In the genomic region with DNA sequence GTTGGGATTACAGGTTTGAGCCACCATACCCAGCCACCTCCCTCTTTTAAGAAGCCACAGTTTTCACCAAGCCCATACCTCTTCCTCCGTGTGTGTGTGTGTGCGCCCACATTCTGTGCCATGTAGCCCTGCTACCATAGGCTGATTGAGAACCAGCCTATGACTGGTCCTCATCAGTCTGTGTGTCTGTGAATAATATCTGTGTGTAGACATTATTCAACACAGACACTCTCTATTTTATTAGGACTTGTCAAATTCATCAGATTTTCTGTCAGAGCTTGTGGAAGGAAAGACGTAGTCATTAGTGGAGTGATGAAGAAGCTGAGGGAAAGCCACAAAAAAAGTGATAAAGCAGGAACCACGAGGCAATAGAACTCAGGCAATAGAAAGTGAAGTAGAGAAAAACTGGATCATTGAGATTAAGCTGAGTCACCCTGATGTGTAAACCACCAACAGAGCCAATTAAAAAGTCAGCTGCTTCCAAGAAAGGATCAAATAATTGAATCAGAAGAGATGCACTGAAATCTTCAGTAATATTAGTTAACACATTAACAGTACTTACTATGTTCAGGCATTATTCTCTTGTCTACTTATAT, we compare ENCODE assay signal across 12 cellular contexts.
DNase-seq lines count a peak whose midpoint lies in the region; ATAC-seq, FAIRE-seq and TF ChIP-seq lines count a peak whose summit lies in the region.
"Had no signal": no experiment of that assay in that cellular context is flagged by ENCODE, and none has a peak within 500 bp of the region (broad histone marks: within the 10 kb centered on the region; RNA-seq: fewer than 3 reads in every experiment).

No MANE protein-coding gene starts in this region.

- peak; percentile 19 for DNase-seq in SIG-M5 treated with dmso at 0.1 percent for 504 hours (lab: John Stamatoyannopoulos, UW; ENCODE audit: unreplicated experiment)
- no peak for DNase-seq in SIG-M5 (lab: John Stamatoyannopoulos, UW)
- peak; percentile 72 for DNase-seq in NOMO-1 treated with DMSO at 0.1 percent for 48 hours (lab: John Stamatoyannopoulos, UW; ENCODE audit: unreplicated experiment)
- peak; percentile 16 for DNase-seq in endothelial cell of umbilical vein (ENCODE audit: low read depth, low spot score)
- DNase-seq in small intestine: no peak
- DNase-seq in SKM-1 treated with dmso at 0.1 percent for 144 hours (lab: John Stamatoyannopoulos, UW; ENCODE audit: unreplicated experiment): no peak
- DNase-seq: ACHN; activated CD4-positive, alpha-beta memory T cell treated with anti-CD3 and anti-CD28 coated beads, Interleukin-2, amount 10 ng/mL, durations not matched to agents 7 days and 5 days; natural killer cell; NCI-H510A treated with DMSO at 0.1 percent for 48 hours had no signal

- H3K9me1 ChIP-seq in endothelial cell of umbilical vein (replicated peaks; ENCODE audit: control insufficient read depth, extremely low read depth, insufficient read depth, low read length): no peaks in the 10 kb centered on the region

- dilution Hi-C loops in endothelial cell of umbilical vein (cut with MboI; ENCODE audit: extremely low pct_ligation_motif_present, low sequenced_read_pairs): no loop called here

- no peak overlapping the region for H3K4me2 ChIP-seq in endothelial cell of umbilical vein (ENCODE audit: insufficient read depth, low read length)

- H3K4me3 ChIP-seq in endothelial cell of umbilical vein (replicated peaks in 1 of 3; ENCODE audit: insufficient read depth in 1 of 3, low read depth in 1 of 3, low read length in 3 of 3) (no peak overlapping the region), neutrophil (ENCODE audit: low read depth in 1 of 2, low read length in 1 of 2) (no peak overlapping the region), small intestine (ENCODE audit: low read depth in 1 of 2, low read length in 2 of 2) (no peak overlapping the region)

- no peaks in the 10 kb centered on the region for H3K79me2 ChIP-seq in endothelial cell of umbilical vein (ENCODE audit: control insufficient read depth, insufficient read depth, low read length)

- H3K27ac ChIP-seq in endothelial cell of umbilical vein (ENCODE audit: insufficient read depth, low read depth, low read length): no peak overlapping the region
- peak overlapping the region; percentile 36 for H3K27ac ChIP-seq in neutrophil
- H3K27ac ChIP-seq in small intestine (ENCODE audit: low read depth in 1 of 2, low read length in 1 of 2): no peak overlapping the region

- H4K20me1 ChIP-seq in endothelial cell of umbilical vein (replicated peaks; ENCODE audit: control insufficient read depth, extremely low read depth, insufficient read depth, low read length): no peaks in the 10 kb centered on the region

- no peaks in the 10 kb centered on the region for H3K36me3 ChIP-seq in endothelial cell of umbilical vein (ENCODE audit: control insufficient read depth in 2 of 2, extremely low read depth in 1 of 2, insufficient read depth in 2 of 2, low read length in 2 of 2)
- no peaks in the 10 kb centered on the region for H3K36me3 ChIP-seq in neutrophil
- H3K36me3 ChIP-seq in small intestine (ENCODE audit: control insufficient read depth in 2 of 2, insufficient read depth in 2 of 2, low read length in 2 of 2): no peaks in the 10 kb centered on the region

- peak overlapping the region; percentile 61 for H2AFZ ChIP-seq in endothelial cell of umbilical vein (ENCODE audit: low read depth, low read length)

- FAIRE-seq in endothelial cell of umbilical vein (lab: Jason Lieb, UNC) (no peak), small intestine (lab: Jason Lieb, UNC) (no peak)

- H3K9ac ChIP-seq in endothelial cell of umbilical vein (replicated peaks; ENCODE audit: extremely low read depth, insufficient read depth, low read length): no peak overlapping the region

- TF ChIP-seq CTCF in endothelial cell of umbilical vein (IDR thresholded peaks at IDR 0.05; ENCODE audit: extremely low read depth in 1 of 2, insufficient read depth in 1 of 2, low read depth in 1 of 2, low read length in 2 of 2) (no peak), neutrophil (IDR thresholded peaks at IDR 0.05) (no peak)

- H3K27me3 ChIP-seq in endothelial cell of umbilical vein (ENCODE audit: control insufficient read depth in 2 of 2, insufficient read depth in 2 of 2, low read length in 2 of 2): no peaks in the 10 kb centered on the region
- H3K27me3 ChIP-seq in neutrophil: no peaks in the 10 kb centered on the region
- H3K27me3 ChIP-seq in small intestine (ENCODE audit: control insufficient read depth in 2 of 2, insufficient read depth in 2 of 2, low read length in 2 of 2): no peaks in the 10 kb centered on the region

- H3K9me3 ChIP-seq in endothelial cell of umbilical vein (replicated peaks; ENCODE audit: control insufficient read depth, insufficient read depth, low read length): no peaks in the 10 kb centered on the region
- H3K9me3 ChIP-seq in neutrophil: no peaks in the 10 kb centered on the region
- H3K9me3 ChIP-seq in small intestine (ENCODE audit: control insufficient read depth, low read depth): no peaks in the 10 kb centered on the region

- H3K4me1 ChIP-seq in endothelial cell of umbilical vein (ENCODE audit: control insufficient read depth, extremely low read depth, insufficient read depth, low read length) (no peaks in the 10 kb centered on the region), neutrophil (ENCODE audit: control insufficient read depth in 1 of 2, insufficient read depth in 1 of 2, low read depth in 1 of 2, low read length in 1 of 2) (peaks cover 10 to 12% of the 10 kb centered on the region in 2 experiments), small intestine (ENCODE audit: control insufficient read depth in 2 of 2, insufficient read depth in 1 of 2, low read depth in 1 of 2, low read length in 1 of 2) (no peaks in the 10 kb centered on the region)

- CTCF ChIA-PET in endothelial cell of umbilical vein (lab: Charles Lee): interaction anchor here (1.7 kb wide), 1 partner anchor 12 kb away, joined by 5 read pairs; no protein-coding TSS in a partner anchor

- intact Hi-C loops in endothelial cell of umbilical vein (cut with micrococcal nuclease): no loop called here

- BruUV-seq in endothelial cell of umbilical vein (replicated peaks; lab: Mats Ljungman, UMichigan): no TSS peak

- no peak for TF ChIP-seq POLR2A in endothelial cell of umbilical vein (IDR thresholded peaks at IDR 0.05; ENCODE audit: low read depth, low read length)

- 67 to 73% (median 68%) methylated on average over 4 of the region's 4 CpGs for WGBS in small intestine, 3 donors

- POLR2A ChIA-PET in endothelial cell of umbilical vein (lab: Charles Lee): no interaction called here

- ATAC-seq in HG02763 (IDR thresholded peaks at IDR 0.05; ENCODE audit: unreplicated experiment): no peak
- ATAC-seq: natural killer cell had no signal

TF ChIP-seq in endothelial cell of umbilical vein, 7 proteins besides CTCF, POLR2A, EP300 and RAD21:
- peak; percentile 52 for TF ChIP-seq FOS (IDR thresholded peaks at IDR 0.05; ENCODE audit: borderline replicate concordance, insufficient read depth, low read length)
- TF ChIP-seq MYC (IDR thresholded peaks at IDR 0.05; ENCODE audit: low read depth, low read length): no peak
- TF ChIP-seq, protein P1, sequence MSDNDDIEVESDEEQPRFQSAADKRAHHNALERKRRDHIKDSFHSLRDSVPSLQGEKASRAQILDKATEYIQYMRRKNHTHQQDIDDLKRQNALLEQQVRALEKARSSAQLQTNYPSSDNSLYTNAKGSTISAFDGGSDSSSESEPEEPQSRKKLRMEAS (IDR thresholded peaks at IDR 0.05; ENCODE audit: insufficient read depth, insufficient read length): no peak
- TF ChIP-seq JUN (IDR thresholded peaks at IDR 0.05; ENCODE audit: borderline replicate concordance, insufficient read depth, insufficient read length, low read depth): no peak
- TF ChIP-seq GATA2 (IDR thresholded peaks at IDR 0.05; ENCODE audit: insufficient read depth, insufficient read length, low read depth, low read length): no peak
- no peak for TF ChIP-seq POLR2AphosphoS5 (IDR thresholded peaks at IDR 0.05; ENCODE audit: insufficient read depth, low read depth, low read length)
- no peak for TF ChIP-seq EZH2 (IDR thresholded peaks at IDR 0.05; ENCODE audit: borderline replicate concordance, low read depth, low read length, severe bottlenecking)

Comparison
In these comparisons a context has a peak if more than half of its experiments do, and no peak if none do; other contexts are left out.
1. DNase-seq: peak in SIG-M5 treated with dmso at 0.1 percent for 504 hours (single experiment), NOMO-1 treated with DMSO at 0.1 percent for 48 hours (single experiment) and endothelial cell of umbilical vein (single experiment); none in SIG-M5 (single experiment), small intestine (single experiment) and SKM-1 treated with dmso at 0.1 percent for 144 hours (single experiment).